In the genomic region with DNA sequence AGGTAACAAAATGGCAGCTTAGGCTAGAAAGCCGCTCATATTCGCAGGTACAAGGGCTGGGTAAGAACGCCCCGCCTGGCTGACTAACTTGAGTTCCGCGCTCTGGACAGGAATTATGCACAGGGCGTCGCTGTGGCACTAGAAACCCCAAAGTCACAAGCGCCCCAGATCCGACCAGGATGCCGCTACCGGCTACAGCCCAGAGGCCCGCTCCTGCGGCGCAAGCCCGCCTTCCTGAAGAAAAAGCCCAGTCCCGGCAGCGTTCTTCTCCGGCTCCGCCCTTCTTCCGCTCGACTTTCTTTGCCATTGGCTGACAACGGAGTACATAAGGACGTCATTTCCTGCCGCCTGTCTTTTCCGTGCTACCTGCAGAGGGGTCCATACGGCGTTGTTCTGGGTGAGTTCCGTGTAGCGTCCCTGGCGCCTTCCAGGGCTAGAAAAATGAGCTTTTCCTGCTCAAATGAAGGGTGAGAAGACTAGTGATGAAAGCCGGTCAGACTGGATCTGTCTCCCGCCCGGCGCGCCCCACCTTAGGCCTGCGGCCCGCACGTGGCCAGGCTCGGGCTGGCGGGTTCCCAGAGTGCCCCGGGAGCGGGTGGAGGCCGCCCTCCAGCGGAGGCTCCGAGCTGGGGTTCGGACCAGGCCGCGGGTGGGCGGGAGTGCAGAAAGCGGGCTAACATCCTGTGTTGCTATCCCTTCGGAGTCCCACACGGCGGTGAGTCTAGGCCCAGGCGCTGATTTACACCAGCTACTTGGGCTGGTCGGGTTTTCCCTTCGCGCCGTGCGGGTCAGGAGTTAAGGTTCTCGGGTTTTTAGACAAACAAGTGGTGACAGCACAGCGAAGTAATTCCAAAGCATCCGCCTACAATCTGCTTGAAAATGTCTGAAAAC, we compare ENCODE assay signal across 8 cellular contexts.
DNase-seq lines count a peak whose midpoint lies in the region; ATAC-seq lines count a peak whose summit lies in the region.

A gene (plus strand): TSS at position 353 of the 891 bp plus-strand sequence. CDS start 934 bp downstream, outside the sequence.

- peak within 1 kb of the TSS; percentile 67 to 84 (median 74) for H3K4me3 ChIP-seq in BLaER1 treated with 17β-estradiol and CSF1 and Interleukin-3, amounts not matched to agents 10 nM and 100 nM

- H3K27ac ChIP-seq in BLaER1 treated with 17β-estradiol and CSF1 and Interleukin-3, amounts not matched to agents 10 nM and 100 nM = peak within 1 kb of the TSS; percentile 78 to 97 (median 94)
- H3K27ac ChIP-seq in cingulate gyrus (ENCODE audit: low read depth, low read length) = peak within 1 kb of the TSS; percentile 66

- no peaks in the 10 kb centered on the region for H3K27me3 ChIP-seq in BLaER1 treated with 17β-estradiol and CSF1 and Interleukin-3, amounts not matched to agents 10 nM and 100 nM

- ATAC-seq in HG03460 (IDR thresholded peaks at IDR 0.05; ENCODE audit: unreplicated experiment) = peak; percentile 93

- H3K36me3 ChIP-seq in BLaER1 treated with 17β-estradiol and CSF1 and Interleukin-3, amounts not matched to agents 10 nM and 100 nM = peaks cover 38 to 55% (median 44%) of the 10 kb centered on the region in 11 experiments

- no peaks in the 10 kb centered on the region for H3K9me3 ChIP-seq in BLaER1 treated with 17β-estradiol and CSF1 and Interleukin-3, amounts not matched to agents 10 nM and 100 nM (replicated peaks in 1 of 11)

- DNase-seq in GM19240 (ENCODE audit: insufficient read length, low spot score) (peak; percentile 80), NCI-H524 treated with DMSO at 0.1 percent for 48 hours (lab: John Stamatoyannopoulos, UW) (peak; percentile 67), kidney glomerular epithelial cell (lab: John Stamatoyannopoulos, UW) (peak; percentile 99)
- peak; percentile 94 to 96 for DNase-seq in activated CD4-positive, alpha-beta T cell treated with anti-CD3 and anti-CD28 coated beads for 4 hours
- DNase-seq in stimulated activated CD4-positive, alpha-beta T cell treated with anti-CD3 and anti-CD28 coated beads, Interleukin-1b, Interleukin-23, amount 100 ng/mL, for 1 hour (ENCODE audit: low read depth in 2 of 2) = peak; percentile 71 to 92

- H4K20me1 ChIP-seq in BLaER1 treated with 17β-estradiol and CSF1 and Interleukin-3, amounts not matched to agents 10 nM and 100 nM = peaks cover 35 to 50% (median 43%) of the 10 kb centered on the region in 11 experiments; a peak in 21 of 22 replicates

- peak within 1 kb of the TSS; percentile 85 to 97 (median 93) for H3K9ac ChIP-seq in BLaER1 treated with 17β-estradiol and CSF1 and Interleukin-3, amounts not matched to agents 10 nM and 100 nM

- H3K4me2 ChIP-seq in BLaER1 treated with 17β-estradiol and CSF1 and Interleukin-3, amounts not matched to agents 10 nM and 100 nM = peak within 1 kb of the TSS; percentile 80 to 99 (median 94)

- peaks cover 48 to 67% (median 62%) of the 10 kb centered on the region in 10 experiments for H3K4me1 ChIP-seq in BLaER1 treated with 17β-estradiol and CSF1 and Interleukin-3, amounts not matched to agents 10 nM and 100 nM

Comparison
In these comparisons a context has a peak if more than half of its experiments do, and no peak if none do; other contexts are left out.
1. Peak in every context shown above with its lines: DNase-seq, ATAC-seq, H3K4me3 ChIP-seq and H3K27ac ChIP-seq.